8 cellular contexts compared by ENCODE assay signal in the genomic region with DNA sequence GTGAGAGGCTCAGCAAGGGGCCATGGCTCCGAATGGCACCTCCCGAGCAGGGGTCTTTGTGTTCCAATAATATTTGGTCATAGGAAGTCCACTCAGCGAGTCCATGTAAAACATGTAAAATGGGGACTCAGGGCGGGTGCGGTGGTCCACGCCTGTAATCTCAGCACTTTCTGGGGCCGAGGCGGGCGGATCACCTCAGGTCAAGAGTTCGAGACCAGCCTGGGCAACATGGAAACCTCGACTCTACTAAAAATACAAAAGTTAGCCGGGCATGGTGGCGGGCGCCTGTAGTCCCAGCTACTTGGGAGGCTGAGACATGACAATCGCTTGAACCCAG. TPM values are rescaled to one million over a fixed set of nuclear protein-coding genes. Genes with fewer than 3 reads are reported as not detected.
DNase-seq lines count a peak whose midpoint lies in the region; ATAC-seq and TF ChIP-seq lines count a peak whose summit lies in the region.

No MANE protein-coding gene starts in this region.

- no peak for ATAC-seq in PC-3
- no peak for ATAC-seq in gastroesophageal sphincter
- ATAC-seq in GM21381 (IDR thresholded peaks at IDR 0.05; ENCODE audit: unreplicated experiment) = no peak

- TF ChIP-seq EP300 in gastroesophageal sphincter (IDR thresholded peaks at IDR 0.05) = no peak

- H3K4me1 ChIP-seq in PC-3 (ENCODE audit: insufficient read depth, low read length) (peaks cover 5% of the 10 kb centered on the region; the same call in 1 of the 2 replicates), gastroesophageal sphincter (peaks cover 3 to 45% (median 21%) of the 10 kb centered on the region in 3 donors), skeletal muscle tissue (ENCODE audit: control insufficient read depth in 3 of 3, insufficient read depth in 3 of 3, low read length in 3 of 3) (peaks cover 19 to 26% (median 26%) of the 10 kb centered on the region in 3 donors)

- H3K9me3 ChIP-seq in PC-3 (ENCODE audit: low read length) (no peaks in the 10 kb centered on the region), gastroesophageal sphincter (no peaks in the 10 kb centered on the region), skeletal muscle tissue (ENCODE audit: control insufficient read depth in 3 of 3, low read length in 3 of 3) (no peaks in the 10 kb centered on the region)

- POLR2A ChIA-PET in PC-3 (lab: Charles Lee; ENCODE audit: unreplicated experiment) = no interaction called here

- H3K4me3 ChIP-seq in GM12864 (ENCODE audit: low read depth, low read length) (peak overlapping the region; percentile 59), PC-3 (ENCODE audit: low read length) (peak overlapping the region; percentile 61), gastroesophageal sphincter (peak overlapping the region; percentile 32 to 59), skeletal muscle tissue (ENCODE audit: low read length in 3 of 3) (peak overlapping the region; percentile 43 to 66 (median 45))

- peaks cover 5% of the 10 kb centered on the region for H3K27me3 Mint-ChIP-seq in glutamatergic neuron (ENCODE audit: unreplicated experiment)

- intact Hi-C loops in PC-3 (cut with micrococcal nuclease) = no loop called here

- no peaks in the 10 kb centered on the region for H3K79me2 ChIP-seq in PC-3 (ENCODE audit: low read length)

- H3K27me3 ChIP-seq in PC-3 (ENCODE audit: low read length) (no peaks in the 10 kb centered on the region), gastroesophageal sphincter (no peaks in the 10 kb centered on the region), skeletal muscle tissue (ENCODE audit: control insufficient read depth in 3 of 3, insufficient read depth in 3 of 3, low read length in 3 of 3) (peaks cover 0 to 3% (median 0%) of the 10 kb centered on the region in 3 donors)

- no peaks in the 10 kb centered on the region for H3K4me1 Mint-ChIP-seq in glutamatergic neuron (ENCODE audit: low read depth, unreplicated experiment)

- no peaks in the 10 kb centered on the region for H3K9me2 ChIP-seq in PC-3 (replicated peaks; ENCODE audit: low read length)

- DNase-seq in GM12864 (ENCODE audit: low read depth) (no peak), PC-3 (no peak), glutamatergic neuron (no peak), NCI-H69 (lab: John Stamatoyannopoulos, UW) (no peak)
- DNase-seq in central memory CD4-positive, alpha-beta T cell = no peak

- no peaks in the 10 kb centered on the region for H3K36me3 ChIP-seq in PC-3 (ENCODE audit: low read depth, low read length)
- peaks cover 0 to 5% of the 10 kb centered on the region in 2 donors for H3K36me3 ChIP-seq in gastroesophageal sphincter
- H3K36me3 ChIP-seq in skeletal muscle tissue (ENCODE audit: control insufficient read depth in 3 of 3, insufficient read depth in 3 of 3, low read length in 3 of 3) = peaks cover 0 to 2% (median 0%) of the 10 kb centered on the region in 3 donors

- no peak overlapping the region for H3K27ac Mint-ChIP-seq in glutamatergic neuron (ENCODE audit: unreplicated experiment)

- no peak overlapping the region for H3K9ac ChIP-seq in PC-3 (ENCODE audit: low read length)
- peak overlapping the region in 1 of 3 donors; percentile 66 for H3K9ac ChIP-seq in skeletal muscle tissue (ENCODE audit: low read depth in 1 of 3, low read length in 3 of 3)

- BruUV-seq in PC-3 (replicated peaks; lab: Mats Ljungman, UMichigan) = no TSS peak

- WGBS in gastroesophageal sphincter (ENCODE audit: low coverage in 1 of 2), 2 donors = 74 to 75% methylated on average over 8 to 11 of the region's 15 CpGs

- CTCF ChIA-PET in PC-3 (lab: Charles Lee) = interaction anchor here (0.6 kb wide), 1 partner anchor 57 kb away, joined by 3 read pairs; no protein-coding TSS in a partner anchor

- H4K20me1 ChIP-seq in PC-3 (ENCODE audit: low read length) = no peaks in the 10 kb centered on the region

- H3K4me2 ChIP-seq in PC-3 (ENCODE audit: low read length) = peak overlapping the region; percentile 86

- no peak overlapping the region for H3K27ac ChIP-seq in PC-3 (ENCODE audit: low read length)
- H3K27ac ChIP-seq in gastroesophageal sphincter = peak overlapping the region in 3 of 4 donors; percentile 66 to 81 (median 67)
- no peak overlapping the region for H3K27ac ChIP-seq in skeletal muscle tissue (ENCODE audit: low read depth, low read length)

- peaks cover 3% of the 10 kb centered on the region for H3K9me3 Mint-ChIP-seq in glutamatergic neuron (ENCODE audit: unreplicated experiment)

- peak overlapping the region; percentile 89 for H2AFZ ChIP-seq in PC-3 (ENCODE audit: low read length)

- H3F3A ChIP-seq in PC-3 (ENCODE audit: low read length, unreplicated experiment) = no peaks in the 10 kb centered on the region

- no peak overlapping the region for H3K4me3 Mint-ChIP-seq in glutamatergic neuron (ENCODE audit: unreplicated experiment)

- no peak for TF ChIP-seq CTCF in GM12864 (IDR thresholded peaks at IDR 0.05; ENCODE audit: low read depth, low read length, missing control alignments)
- no peak for TF ChIP-seq CTCF in PC-3 (conservative IDR thresholded peaks at IDR 0.05; ENCODE audit: low read depth, low read length)
- no peak for TF ChIP-seq CTCF in gastroesophageal sphincter (IDR thresholded peaks at IDR 0.05)
- TF ChIP-seq CTCF in glutamatergic neuron (IDR thresholded peaks at IDR 0.05; ENCODE audit: partially characterized antibody, unreplicated experiment) = no peak

- no peak for TF ChIP-seq POLR2A in gastroesophageal sphincter (IDR thresholded peaks at IDR 0.05)

- H3K36me3 Mint-ChIP-seq in glutamatergic neuron (ENCODE audit: unreplicated experiment) = no peaks in the 10 kb centered on the region

RNA-seq across cellular contexts. Expression of a gene that starts 26.4 kb away (rescaled TPM):
- total RNA-seq in PC-3 (2014; rRNA removed) (not detected in 2 replicates), gastroesophageal sphincter (10 to 100 TPM in 1 of 4 donors, 1 to 10 TPM in 3; 4.8 to 10.3 (median 6.5) TPM), skeletal muscle tissue (1.0 TPM), glutamatergic neuron (ENCODE audit: unreplicated experiment) (not detected)

RNA-seq across cellular contexts. Expression of a gene that starts 33.1 kb away (rescaled TPM):
- total RNA-seq in PC-3 (2014; rRNA removed) = not detected in 2 replicates
- not detected for total RNA-seq in gastroesophageal sphincter
- not detected for total RNA-seq in skeletal muscle tissue
- not detected for total RNA-seq in glutamatergic neuron (ENCODE audit: unreplicated experiment)

RNA-seq across cellular contexts. Expression of a gene that starts 33.6 kb away (rescaled TPM):
- total RNA-seq in PC-3 (2014; rRNA removed) (0.33 TPM in 1 of 2 replicates, not detected in the other), gastroesophageal sphincter (1 to 10 TPM in 3 of 4 donors, under 1 TPM in 1; 0.96 to 3.3 (median 2.3) TPM), skeletal muscle tissue (1.6 TPM), glutamatergic neuron (ENCODE audit: unreplicated experiment) (0.15 TPM)

Comparison
In these comparisons a context has a peak if more than half of its experiments do, and no peak if none do; other contexts are left out.
1. H3K27ac ChIP-seq: peak in gastroesophageal sphincter (3 of 4); none in PC-3 (single experiment) and skeletal muscle tissue (single experiment).
2. Peak in every context shown above with its lines, with median percentiles within 50 percentile points of each other: H3K4me3 ChIP-seq.